In the genomic region with DNA sequence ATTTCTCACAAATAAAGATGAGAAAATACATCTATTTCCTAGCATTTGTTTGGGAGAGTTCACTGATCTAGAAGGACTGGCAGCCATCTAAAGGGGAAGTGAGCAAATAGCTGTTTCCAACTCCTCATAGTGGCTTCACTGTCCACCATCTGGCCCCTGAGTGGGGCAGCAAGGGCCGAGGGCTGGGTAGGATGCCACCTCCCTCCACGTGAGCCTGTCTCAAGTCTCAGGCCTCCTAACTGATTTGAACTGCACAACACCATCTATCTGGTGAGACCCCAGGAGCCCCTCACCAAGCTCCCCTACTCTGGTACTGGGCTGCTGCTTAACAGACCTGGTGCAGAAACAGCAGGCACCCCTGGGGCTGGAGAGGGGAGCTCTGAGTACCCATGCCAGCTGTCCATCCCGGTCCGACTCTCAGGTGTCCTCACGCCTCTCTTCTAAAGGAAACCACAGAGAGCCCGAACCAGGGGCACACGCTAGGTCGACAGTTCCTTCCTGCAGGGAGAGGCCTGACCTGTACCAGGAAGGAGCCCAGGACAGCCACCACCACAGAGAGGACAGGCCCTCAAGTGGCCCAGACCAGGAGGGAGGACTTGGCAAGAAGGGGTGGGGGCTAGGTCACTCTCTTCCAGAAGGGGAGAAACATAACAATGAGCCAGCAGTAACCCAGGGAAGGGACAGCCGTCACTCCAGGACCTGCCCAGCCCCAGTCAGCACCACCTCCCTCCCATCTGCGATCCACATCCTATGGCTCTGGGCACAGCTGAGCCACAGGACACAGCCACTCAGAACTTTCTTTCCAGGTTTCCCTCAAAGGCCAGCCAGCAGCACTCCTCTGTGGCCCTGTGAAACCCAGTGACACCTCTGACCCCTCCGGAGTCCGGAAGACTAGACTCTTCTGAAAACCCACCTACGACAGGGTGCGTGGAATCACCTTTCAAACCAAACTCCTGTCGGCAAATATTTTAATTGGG, we compare ENCODE assay signal across 8 cellular contexts. TPM values are rescaled to one million over a fixed set of nuclear protein-coding genes. Genes with fewer than 3 reads are reported as not detected.
A peak's percentile ranks its signal among the peaks of the same experiment; 100 is the strongest.
DNase-seq lines count a peak whose midpoint lies in the region; ATAC-seq and TF ChIP-seq lines count a peak whose summit lies in the region.

No MANE protein-coding gene starts in this region.

- POLR2A ChIA-PET in AG04450 (lab: Yijun Ruan, JAX): interaction anchor here (0.7 to 1.6 kb wide), 6 partner anchors 9 to 469 kb away, joined by 3 to 5 read pairs (median 3); a partner anchor contains a TSS

- H3K27ac Mint-ChIP-seq in activated naive CD8-positive, alpha-beta T cell treated with anti-CD3 and anti-CD28 coated beads for 36 hours: peak overlapping the region; percentile 91

- H3K9me3 ChIP-seq in AG04450 (ENCODE audit: control insufficient read depth, insufficient read depth, low read length) (no peaks in the 10 kb centered on the region; the same call in 1 of the 2 replicates), HUES6 (ENCODE audit: control insufficient read depth, insufficient read depth, low read depth, low read length) (no peaks in the 10 kb centered on the region), mucosa of descending colon (no peaks in the 10 kb centered on the region)

- TF ChIP-seq CTCF in AG04450 (IDR thresholded peaks at IDR 0.05; ENCODE audit: low read depth, low read length): no peak
- TF ChIP-seq CTCF in mucosa of descending colon (IDR thresholded peaks at IDR 0.05): no peak

- H3K4me1 ChIP-seq in HUES6 (ENCODE audit: control insufficient read depth, insufficient read depth, low read length) (peaks cover 56% of the 10 kb centered on the region), mucosa of descending colon (ENCODE audit: low read depth) (peaks cover 69% of the 10 kb centered on the region)

- peaks cover 76% of the 10 kb centered on the region for H3K4me1 Mint-ChIP-seq in activated naive CD8-positive, alpha-beta T cell treated with anti-CD3 and anti-CD28 coated beads for 36 hours

- H3K27me3 ChIP-seq in AG04450 (ENCODE audit: control insufficient read depth, insufficient read depth, low read length) (no peaks in the 10 kb centered on the region), HUES6 (ENCODE audit: control insufficient read depth, insufficient read depth, low read length) (no peaks in the 10 kb centered on the region)

- H3K9ac ChIP-seq in HUES6 (ENCODE audit: low read length): no peak overlapping the region

- H3K36me3 ChIP-seq in HUES6 (ENCODE audit: control insufficient read depth, insufficient read depth, low read length) (no peaks in the 10 kb centered on the region), mucosa of descending colon (ENCODE audit: low read depth) (no peaks in the 10 kb centered on the region)

- peak overlapping the region; percentile 47 for H3K27ac ChIP-seq in AG04450 (ENCODE audit: low read depth, low read length)
- H3K27ac ChIP-seq in HUES6 (ENCODE audit: low read depth, low read length): no peak overlapping the region

- ATAC-seq in mucosa of descending colon (peak; percentile 27), GM21737 (IDR thresholded peaks at IDR 0.05; ENCODE audit: unreplicated experiment) (no peak)

- H3K27me3 Mint-ChIP-seq in activated naive CD8-positive, alpha-beta T cell treated with anti-CD3 and anti-CD28 coated beads for 36 hours: no peaks in the 10 kb centered on the region

- CTCF ChIA-PET in AG04450 (lab: Charles Lee): no interaction called here

- intact Hi-C loops in mucosa of descending colon (cut with DNase I, micrococcal nuclease): no loop called here

- peaks cover 10% of the 10 kb centered on the region for H3K36me3 Mint-ChIP-seq in activated naive CD8-positive, alpha-beta T cell treated with anti-CD3 and anti-CD28 coated beads for 36 hours

- DNase-seq in AG04450 (ENCODE audit: low read depth, low spot score) (no peak), mucosa of descending colon (peak in 1 of 3 donors; percentile 57), NCI-H774 (lab: John Stamatoyannopoulos, UW) (no peak), NCI-H446 treated with DMSO at 0.1 percent for 48 hours (lab: John Stamatoyannopoulos, UW) (no peak), hippocampal formation (lab: John Stamatoyannopoulos, UW) (no peak)
- DNase-seq in activated naive CD8-positive, alpha-beta T cell treated with anti-CD3 and anti-CD28 coated beads for 36 hours: no peak

- no peaks in the 10 kb centered on the region for H3K9me3 Mint-ChIP-seq in activated naive CD8-positive, alpha-beta T cell treated with anti-CD3 and anti-CD28 coated beads for 36 hours

- H3K4me3 ChIP-seq in AG04450 (ENCODE audit: low read depth, low read length) (no peak overlapping the region), HUES6 (ENCODE audit: low read depth, low read length) (peak overlapping the region; percentile 42; the same call in 1 of the 2 replicates), mucosa of descending colon (no peak overlapping the region)

- H3K4me3 Mint-ChIP-seq in activated naive CD8-positive, alpha-beta T cell treated with anti-CD3 and anti-CD28 coated beads for 36 hours: peak overlapping the region; percentile 80

RNA-seq across cellular contexts. Expression of a gene that starts 12.9 kb away (rescaled TPM):
- 35.7 TPM in 2 replicates for polyA plus RNA-seq in AG04450 (2011; rRNA removed)
- 86.3 and 87.4 TPM in 2 replicates for polyA minus RNA-seq in AG04450 (2011; rRNA and poly(A)+ RNA removed)
- 10 to 100 TPM; 46.7 TPM for total RNA-seq in activated naive CD8-positive, alpha-beta T cell treated with anti-CD3 and anti-CD28 coated beads for 36 hours
- 10 to 100 TPM; 34.6 to 45.8 (median 44.0) TPM for total RNA-seq in mucosa of descending colon

RNA-seq across cellular contexts. Expression of a gene that starts 42.9 kb away (rescaled TPM):
- polyA plus RNA-seq in AG04450 (2011; rRNA removed): 3.4 and 3.8 TPM in 2 replicates
- 6.2 and 7.4 TPM in 2 replicates for polyA minus RNA-seq in AG04450 (2011; rRNA and poly(A)+ RNA removed)
- total RNA-seq in activated naive CD8-positive, alpha-beta T cell treated with anti-CD3 and anti-CD28 coated beads for 36 hours: 10 to 100 TPM; 82.3 to 93.7 TPM
- total RNA-seq in mucosa of descending colon: 10 to 100 TPM; 36.3 to 43.0 (median 38.8) TPM

RNA-seq across cellular contexts. Expression of a gene that starts 42.9 kb away (rescaled TPM):
- 3.0 and 3.1 TPM in 2 replicates for polyA plus RNA-seq in AG04450 (2011; rRNA removed)
- 10.5 and 13.2 TPM in 2 replicates for polyA minus RNA-seq in AG04450 (2011; rRNA and poly(A)+ RNA removed)
- total RNA-seq in activated naive CD8-positive, alpha-beta T cell treated with anti-CD3 and anti-CD28 coated beads for 36 hours: 10 to 100 TPM; 16.0 to 17.2 TPM
- 10 to 100 TPM; 10.8 to 12.0 (median 11.2) TPM for total RNA-seq in mucosa of descending colon
